In the genomic region with DNA sequence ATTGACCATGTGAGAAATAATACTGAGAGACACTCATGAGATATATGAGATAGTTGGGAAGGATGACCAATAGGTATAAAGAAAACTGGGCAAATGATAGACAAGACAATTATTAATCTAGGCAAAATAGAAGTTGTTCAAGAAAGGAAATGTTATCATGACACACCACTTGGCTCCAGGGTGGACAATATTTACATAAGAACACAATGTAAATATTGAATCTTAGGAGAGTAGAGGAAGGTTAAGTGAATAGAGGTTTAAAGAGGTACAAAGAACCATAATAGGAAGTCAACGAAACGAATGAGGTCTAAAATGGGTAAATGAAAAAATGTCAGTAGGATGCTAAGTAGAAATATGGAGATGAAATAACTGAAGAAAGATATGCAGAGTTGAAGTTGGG, we compare ENCODE assay signal across 21 cellular contexts.
"Had no signal": no experiment of that assay in that cellular context is flagged by ENCODE, and none has a peak within 500 bp of the region (broad histone marks: within the 10 kb centered on the region; RNA-seq: fewer than 3 reads in every experiment).

No MANE protein-coding gene starts in this region.

- H3K9ac ChIP-seq: SK-N-SH had no signal

- H3K9me2 ChIP-seq: SK-N-SH had no signal

- H3K4me2 ChIP-seq: SK-N-SH had no signal

- H3K27ac ChIP-seq: RWPE1 had no signal

- DNase-seq: Karpas-422, KG1, MM.1S, NCI-H1092 treated with DMSO at 0.1 percent for 48 hours, NCI-H1436 treated with DMSO at 0.1 percent for 48 hours, NCI-H1694, NCI-H187 treated with DMSO at 0.1 percent for 48 hours, NCI-H2081 treated with DMSO at 0.1 percent for 48 hours, NCI-H2171, NCI-H226, NCI-H446, NCI-H510A, NCI-H524 treated with DMSO at 0.1 percent for 48 hours, NCI-H69, NCI-H774, SHP77, SK-N-SH, T-helper 1 cell had no signal

- FAIRE-seq: HTR-8/SVneo had no signal

- ATAC-seq: Panc1 had no signal
